43 cellular contexts compared by ENCODE assay signal in genomic region chr11:124225471-124225870, GRCh38. TPM values are rescaled to one million over a fixed set of nuclear protein-coding genes. Genes with fewer than 3 reads are reported as not detected.
"Had no signal": no experiment of that assay in that cellular context is flagged by ENCODE, and none has a peak within 500 bp of the region (broad histone marks: within the 10 kb centered on the region; RNA-seq: fewer than 3 reads in every experiment).

No MANE protein-coding gene starts in this region.

- H3K27me3 ChIP-seq: adrenal gland, ascending aorta, body of pancreas, brain microvascular endothelial cell, breast epithelium, cardiac muscle cell had no signal

- H3K4me3 ChIP-seq: adrenal gland, ascending aorta, body of pancreas, breast epithelium, cardiac muscle cell had no signal

- H3K9me3 Mint-ChIP-seq: activated naive CD4-positive, alpha-beta T cell treated with anti-CD3 and anti-CD28 coated beads for 36 hours; activated naive CD4-positive, alpha-beta T cell treated with anti-CD3 and anti-CD28 coated beads, Interleukin-2, amount 10 ng/mL, durations not matched to agents 7 days and 5 days; activated naive CD4-positive, alpha-beta T cell treated with anti-CD3 and anti-CD28 coated beads, Interleukin-2, amount 50 U/mL, for 24 hours; activated naive CD4-positive, alpha-beta T cell treated with anti-CD3 and anti-CD28 coated beads, Interleukin-2, amount 50 U/mL, for 72 hours; activated naive CD8-positive, alpha-beta T cell treated with anti-CD3 and anti-CD28 coated beads for 36 hours; activated naive CD8-positive, alpha-beta T cell treated with anti-CD3 and anti-CD28 coated beads, Interleukin-2, amount 10 ng/mL, durations not matched to agents 7 days and 5 days; activated naive CD8-positive, alpha-beta T cell treated with anti-CD3 and anti-CD28 coated beads, Interleukin-2, amount 50 U/mL, for 24 hours; activated T-cell treated with anti-CD3 and anti-CD28 coated beads, Interleukin-2, amount 50 U/mL, for 4 hours; activated T-cell treated with anti-CD3 and anti-CD28 coated beads, Interleukin-2, amount 50 U/mL, for 72 hours; activated T-helper 1 cell treated with anti-CD3 and anti-CD28 coated beads, Interleukin-12 subunit alpha, Interleukin-12 subunit beta, Interleukin-2, Interleukin-4 antibody, amounts not matched to agents 30 ng/mL and 10 ng/mL and 1 ng/mL, durations not matched to agents 14 hours and 24 hours and 36 hours; activated T-helper 17 cell treated with anti-CD3 and anti-CD28 coated beads, Interleukin-2, amount 50 U/mL, for 72 hours; activated T-helper 2 cell treated with anti-CD3 and anti-CD28 coated beads, Interferon-gamma antibody, Interleukin-2, Interleukin-4, amounts not matched to agents 10 μg/mL and 5 μg/mL and 100 μg/mL, durations not matched to agents 14 hours and 24 hours and 36 hours; brain; central memory CD8-positive, alpha-beta T cell had no signal

- H3K27me3 Mint-ChIP-seq: brain had no signal

- H3K4me3 Mint-ChIP-seq: activated naive CD4-positive, alpha-beta T cell treated with anti-CD3 and anti-CD28 coated beads for 36 hours; activated naive CD4-positive, alpha-beta T cell treated with anti-CD3 and anti-CD28 coated beads, Interleukin-2, amount 10 ng/mL, durations not matched to agents 7 days and 5 days; activated naive CD4-positive, alpha-beta T cell treated with anti-CD3 and anti-CD28 coated beads, Interleukin-2, amount 50 U/mL, for 24 hours; activated naive CD8-positive, alpha-beta T cell; activated naive CD8-positive, alpha-beta T cell treated with anti-CD3 and anti-CD28 coated beads for 36 hours; activated naive CD8-positive, alpha-beta T cell treated with anti-CD3 and anti-CD28 coated beads, Interleukin-2, amount 10 ng/mL, durations not matched to agents 7 days and 5 days; activated naive CD8-positive, alpha-beta T cell treated with anti-CD3 and anti-CD28 coated beads, Interleukin-2, amount 50 U/mL, for 24 hours; activated T-cell treated with anti-CD3 and anti-CD28 coated beads, Interleukin-2, amount 50 U/mL, for 4 hours; activated T-cell treated with anti-CD3 and anti-CD28 coated beads, Interleukin-2, amount 50 U/mL, for 72 hours; activated T-helper 1 cell treated with anti-CD3 and anti-CD28 coated beads, Interleukin-12 subunit alpha, Interleukin-12 subunit beta, Interleukin-2, Interleukin-4 antibody, amounts not matched to agents 30 ng/mL and 10 ng/mL and 1 ng/mL, durations not matched to agents 14 hours and 24 hours and 36 hours; activated T-helper 17 cell treated with anti-CD3 and anti-CD28 coated beads, Interleukin-2, amount 50 U/mL, for 72 hours; brain; central memory CD8-positive, alpha-beta T cell had no signal

- H3K27ac ChIP-seq: adrenal gland, ascending aorta, body of pancreas, brain microvascular endothelial cell, breast epithelium, cardiac muscle cell had no signal

- H3K9me3 ChIP-seq: adrenal gland, ascending aorta, body of pancreas, breast epithelium had no signal

- ATAC-seq: activated naive CD4-positive, alpha-beta T cell treated with anti-CD3 and anti-CD28 coated beads, Interleukin-2, amount 50 U/mL, for 72 hours; activated naive CD8-positive, alpha-beta T cell treated with anti-CD3 and anti-CD28 coated beads, Interleukin-2, amount 50 U/mL, for 24 hours; activated T-cell treated with anti-CD3 and anti-CD28 coated beads, Interleukin-2, amount 50 U/mL, for 4 hours; activated T-cell treated with anti-CD3 and anti-CD28 coated beads, Interleukin-2, amount 50 U/mL, for 72 hours; activated T-helper 17 cell treated with anti-CD3 and anti-CD28 coated beads, Interleukin-2, amount 50 U/mL, for 72 hours; body of pancreas had no signal

- H3K4me1 ChIP-seq: adrenal gland, ascending aorta, breast epithelium had no signal

- H3K36me3 ChIP-seq: adrenal gland, ascending aorta, brain microvascular endothelial cell, breast epithelium, cardiac muscle cell had no signal

- H3K36me3 Mint-ChIP-seq: activated naive CD4-positive, alpha-beta T cell treated with anti-CD3 and anti-CD28 coated beads, Interleukin-2, amount 10 ng/mL, durations not matched to agents 7 days and 5 days; activated naive CD4-positive, alpha-beta T cell treated with anti-CD3 and anti-CD28 coated beads, Interleukin-2, amount 50 U/mL, for 24 hours; activated naive CD4-positive, alpha-beta T cell treated with anti-CD3 and anti-CD28 coated beads, Interleukin-2, amount 50 U/mL, for 72 hours; activated naive CD8-positive, alpha-beta T cell; activated naive CD8-positive, alpha-beta T cell treated with anti-CD3 and anti-CD28 coated beads for 36 hours; activated naive CD8-positive, alpha-beta T cell treated with anti-CD3 and anti-CD28 coated beads, Interleukin-2, amount 10 ng/mL, durations not matched to agents 7 days and 5 days; brain had no signal

- H3K4me1 Mint-ChIP-seq: activated naive CD4-positive, alpha-beta T cell treated with anti-CD3 and anti-CD28 coated beads, Interleukin-2, amount 10 ng/mL, durations not matched to agents 7 days and 5 days; activated naive CD4-positive, alpha-beta T cell treated with anti-CD3 and anti-CD28 coated beads, Interleukin-2, amount 50 U/mL, for 24 hours; activated naive CD8-positive, alpha-beta T cell treated with anti-CD3 and anti-CD28 coated beads for 36 hours; activated naive CD8-positive, alpha-beta T cell treated with anti-CD3 and anti-CD28 coated beads, Interleukin-2, amount 10 ng/mL, durations not matched to agents 7 days and 5 days; activated naive CD8-positive, alpha-beta T cell treated with anti-CD3 and anti-CD28 coated beads, Interleukin-2, amount 50 U/mL, for 24 hours; activated T-helper 17 cell treated with anti-CD3 and anti-CD28 coated beads, Interleukin-2, amount 50 U/mL, for 72 hours; central memory CD8-positive, alpha-beta T cell had no signal

- DNase-seq: activated effector memory CD4-positive, alpha-beta T cell treated with anti-CD3 and anti-CD28 coated beads, Interleukin-2, amount 50 U/mL, for 16 hours; activated effector memory CD4-positive, alpha-beta T cell treated with Interleukin-2 at 50 U/mL for 16 hours; activated gamma-delta T cell; activated gamma-delta T cell treated with Interleukin-2 at 50 U/mL for 16 hours; activated naive CD4-positive, alpha-beta T cell; activated naive CD4-positive, alpha-beta T cell treated with anti-CD3 and anti-CD28 coated beads for 36 hours; activated naive CD4-positive, alpha-beta T cell treated with anti-CD3 and anti-CD28 coated beads, Interleukin-2, amount 10 ng/mL, durations not matched to agents 7 days and 5 days; activated naive CD4-positive, alpha-beta T cell treated with anti-CD3 and anti-CD28 coated beads, Interleukin-2, amount 50 U/mL, for 16 hours; activated naive CD4-positive, alpha-beta T cell treated with Interleukin-2 at 50 U/mL for 16 hours; activated naive CD8-positive, alpha-beta T cell treated with anti-CD3 and anti-CD28 coated beads for 36 hours; activated naive CD8-positive, alpha-beta T cell treated with anti-CD3 and anti-CD28 coated beads, Interleukin-2, amount 10 ng/mL, durations not matched to agents 7 days and 5 days; activated naive CD8-positive, alpha-beta T cell treated with anti-CD3 and anti-CD28 coated beads, Interleukin-2, amount 50 U/mL, for 24 hours; activated T-cell treated with anti-CD3 and anti-CD28 coated beads, Interleukin-2, amount 50 U/mL, for 4 hours; activated T-cell treated with anti-CD3 and anti-CD28 coated beads, Interleukin-2, amount 50 U/mL, for 48 hours; activated T-cell treated with anti-CD3 and anti-CD28 coated beads, Interleukin-2, amount 50 U/mL, for 72 hours; amniotic stem cell; amygdala; anterior cingulate cortex; brain microvascular endothelial cell; caudate nucleus; central memory CD4-positive, alpha-beta T cell; cerebellar nuclear complex had no signal

- FAIRE-seq: astrocyte, colon had no signal

- H3K27ac Mint-ChIP-seq: activated naive CD4-positive, alpha-beta T cell treated with anti-CD3 and anti-CD28 coated beads for 36 hours; activated naive CD4-positive, alpha-beta T cell treated with anti-CD3 and anti-CD28 coated beads, Interleukin-2, amount 10 ng/mL, durations not matched to agents 7 days and 5 days; activated naive CD4-positive, alpha-beta T cell treated with anti-CD3 and anti-CD28 coated beads, Interleukin-2, amount 50 U/mL, for 24 hours; activated naive CD4-positive, alpha-beta T cell treated with anti-CD3 and anti-CD28 coated beads, Interleukin-2, amount 50 U/mL, for 72 hours; activated naive CD8-positive, alpha-beta T cell; activated naive CD8-positive, alpha-beta T cell treated with anti-CD3 and anti-CD28 coated beads for 36 hours; activated naive CD8-positive, alpha-beta T cell treated with anti-CD3 and anti-CD28 coated beads, Interleukin-2, amount 10 ng/mL, durations not matched to agents 7 days and 5 days; activated naive CD8-positive, alpha-beta T cell treated with anti-CD3 and anti-CD28 coated beads, Interleukin-2, amount 50 U/mL, for 24 hours; activated T-cell treated with anti-CD3 and anti-CD28 coated beads, Interleukin-2, amount 50 U/mL, for 72 hours; activated T-helper 1 cell treated with anti-CD3 and anti-CD28 coated beads, Interleukin-12 subunit alpha, Interleukin-12 subunit beta, Interleukin-2, Interleukin-4 antibody, amounts not matched to agents 30 ng/mL and 10 ng/mL and 1 ng/mL, durations not matched to agents 14 hours and 24 hours and 36 hours; activated T-helper 17 cell treated with anti-CD3 and anti-CD28 coated beads, Interleukin-2, amount 50 U/mL, for 72 hours; activated T-helper 2 cell treated with anti-CD3 and anti-CD28 coated beads, Interferon-gamma antibody, Interleukin-2, Interleukin-4, amounts not matched to agents 10 μg/mL and 5 μg/mL and 100 μg/mL, durations not matched to agents 14 hours and 24 hours and 36 hours; brain had no signal

RNA-seq across cellular contexts. Expression of gene OR8G1, which starts 15.4 kb away (rescaled TPM):
- total RNA-seq: activated naive CD4-positive, alpha-beta T cell treated with anti-CD3 and anti-CD28 coated beads for 36 hours; activated naive CD4-positive, alpha-beta T cell treated with anti-CD3 and anti-CD28 coated beads, Interleukin-2, amount 50 U/mL, for 72 hours; activated naive CD8-positive, alpha-beta T cell treated with anti-CD3 and anti-CD28 coated beads for 36 hours; activated naive CD8-positive, alpha-beta T cell treated with anti-CD3 and anti-CD28 coated beads, Interleukin-2, amount 10 ng/mL, durations not matched to agents 7 days and 5 days; activated T-cell treated with anti-CD3 and anti-CD28 coated beads, Interleukin-2, amount 50 U/mL, for 4 hours; activated T-cell treated with anti-CD3 and anti-CD28 coated beads, Interleukin-2, amount 50 U/mL, for 72 hours; activated T-helper 1 cell treated with anti-CD3 and anti-CD28 coated beads, Interleukin-12 subunit alpha, Interleukin-12 subunit beta, Interleukin-2, Interleukin-4 antibody, amounts not matched to agents 30 ng/mL and 10 ng/mL and 1 ng/mL, durations not matched to agents 14 hours and 24 hours and 36 hours; activated T-helper 17 cell treated with anti-CD3 and anti-CD28 coated beads, Interleukin-2, amount 50 U/mL, for 72 hours; activated T-helper 2 cell treated with anti-CD3 and anti-CD28 coated beads, Interferon-gamma antibody, Interleukin-2, Interleukin-4, amounts not matched to agents 10 μg/mL and 5 μg/mL and 100 μg/mL, durations not matched to agents 14 hours and 24 hours and 36 hours; adrenal gland; aorta; ascending aorta; astrocyte; body of pancreas; breast epithelium; bronchial epithelial cell; cardiac muscle cell; cardiac septum; cerebellum; chondrocyte had no signal
- polyA plus RNA-seq: adipose tissue, adrenal gland, aorta, cardiac muscle cell had no signal

RNA-seq across cellular contexts. Expression of gene OR8G5, which starts 30.7 kb away (rescaled TPM):
- total RNA-seq: activated naive CD4-positive, alpha-beta T cell treated with anti-CD3 and anti-CD28 coated beads for 36 hours; activated naive CD4-positive, alpha-beta T cell treated with anti-CD3 and anti-CD28 coated beads, Interleukin-2, amount 50 U/mL, for 72 hours; activated naive CD8-positive, alpha-beta T cell treated with anti-CD3 and anti-CD28 coated beads for 36 hours; activated naive CD8-positive, alpha-beta T cell treated with anti-CD3 and anti-CD28 coated beads, Interleukin-2, amount 10 ng/mL, durations not matched to agents 7 days and 5 days; activated T-cell treated with anti-CD3 and anti-CD28 coated beads, Interleukin-2, amount 50 U/mL, for 4 hours; activated T-cell treated with anti-CD3 and anti-CD28 coated beads, Interleukin-2, amount 50 U/mL, for 72 hours; activated T-helper 1 cell treated with anti-CD3 and anti-CD28 coated beads, Interleukin-12 subunit alpha, Interleukin-12 subunit beta, Interleukin-2, Interleukin-4 antibody, amounts not matched to agents 30 ng/mL and 10 ng/mL and 1 ng/mL, durations not matched to agents 14 hours and 24 hours and 36 hours; activated T-helper 17 cell treated with anti-CD3 and anti-CD28 coated beads, Interleukin-2, amount 50 U/mL, for 72 hours; activated T-helper 2 cell treated with anti-CD3 and anti-CD28 coated beads, Interferon-gamma antibody, Interleukin-2, Interleukin-4, amounts not matched to agents 10 μg/mL and 5 μg/mL and 100 μg/mL, durations not matched to agents 14 hours and 24 hours and 36 hours; adrenal gland; aorta; ascending aorta; astrocyte; body of pancreas; breast epithelium; bronchial epithelial cell; cardiac muscle cell; cardiac septum; cerebellum had no signal
- polyA plus RNA-seq: adipose tissue, adrenal gland, aorta, cardiac muscle cell had no signal

RNA-seq across cellular contexts. Expression of gene OR10D3, which starts 42.3 kb away (rescaled TPM):
- total RNA-seq: activated naive CD4-positive, alpha-beta T cell treated with anti-CD3 and anti-CD28 coated beads for 36 hours; activated naive CD4-positive, alpha-beta T cell treated with anti-CD3 and anti-CD28 coated beads, Interleukin-2, amount 50 U/mL, for 72 hours; activated naive CD8-positive, alpha-beta T cell treated with anti-CD3 and anti-CD28 coated beads for 36 hours; activated naive CD8-positive, alpha-beta T cell treated with anti-CD3 and anti-CD28 coated beads, Interleukin-2, amount 10 ng/mL, durations not matched to agents 7 days and 5 days; activated T-cell treated with anti-CD3 and anti-CD28 coated beads, Interleukin-2, amount 50 U/mL, for 4 hours; activated T-cell treated with anti-CD3 and anti-CD28 coated beads, Interleukin-2, amount 50 U/mL, for 72 hours; activated T-helper 1 cell treated with anti-CD3 and anti-CD28 coated beads, Interleukin-12 subunit alpha, Interleukin-12 subunit beta, Interleukin-2, Interleukin-4 antibody, amounts not matched to agents 30 ng/mL and 10 ng/mL and 1 ng/mL, durations not matched to agents 14 hours and 24 hours and 36 hours; activated T-helper 17 cell treated with anti-CD3 and anti-CD28 coated beads, Interleukin-2, amount 50 U/mL, for 72 hours; activated T-helper 2 cell treated with anti-CD3 and anti-CD28 coated beads, Interferon-gamma antibody, Interleukin-2, Interleukin-4, amounts not matched to agents 10 μg/mL and 5 μg/mL and 100 μg/mL, durations not matched to agents 14 hours and 24 hours and 36 hours; adrenal gland; aorta; ascending aorta; astrocyte; body of pancreas; breast epithelium; bronchial epithelial cell; cardiac muscle cell; cardiac septum; cerebellum; chondrocyte had no signal
- polyA plus RNA-seq: adipose tissue, adrenal gland, aorta, cardiac muscle cell had no signal
